In the genomic region with DNA sequence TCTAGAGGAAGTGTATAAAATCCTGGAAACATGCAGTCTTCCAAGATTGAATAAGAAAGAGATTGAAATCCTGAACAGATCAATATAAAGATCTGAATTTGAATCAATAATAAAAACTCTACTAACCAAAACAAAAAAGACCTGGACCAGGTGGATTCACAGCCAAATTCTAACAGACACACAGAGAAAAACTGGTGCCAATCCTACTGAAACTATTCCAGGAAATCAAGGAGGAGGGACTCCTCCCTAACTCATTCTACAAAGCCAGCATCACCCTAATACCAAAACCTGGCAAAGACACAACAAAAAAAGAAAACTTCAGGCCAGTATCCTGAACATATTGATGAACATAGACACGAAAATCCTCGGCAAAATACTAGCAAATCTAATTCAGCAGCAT, we compare ENCODE assay signal across 8 cellular contexts. TPM values are rescaled to one million over a fixed set of nuclear protein-coding genes. Genes with fewer than 3 reads are reported as not detected.
"Had no signal": no experiment of that assay in that cellular context is flagged by ENCODE, and none has a peak within 500 bp of the region (broad histone marks: within the 10 kb centered on the region; RNA-seq: fewer than 3 reads in every experiment).

No MANE protein-coding gene starts in this region.

- DNase-seq: IMR-90, KBM-7, KG1 had no signal

- H3K27ac Mint-ChIP-seq: IgD-negative memory B cell had no signal

- H3K27ac ChIP-seq: HL-60 had no signal

- H3K4me3 ChIP-seq: K562 had no signal

- H3K4me3 Mint-ChIP-seq: IgD-negative memory B cell had no signal

RNA-seq across cellular contexts. Expression of gene SYT14, which starts 58.3 kb away (rescaled TPM):
- total RNA-seq: HepG2, HT-29, K562 had no signal
